Comparison of ENCODE assay signal across 9 cellular contexts in the genomic region with DNA sequence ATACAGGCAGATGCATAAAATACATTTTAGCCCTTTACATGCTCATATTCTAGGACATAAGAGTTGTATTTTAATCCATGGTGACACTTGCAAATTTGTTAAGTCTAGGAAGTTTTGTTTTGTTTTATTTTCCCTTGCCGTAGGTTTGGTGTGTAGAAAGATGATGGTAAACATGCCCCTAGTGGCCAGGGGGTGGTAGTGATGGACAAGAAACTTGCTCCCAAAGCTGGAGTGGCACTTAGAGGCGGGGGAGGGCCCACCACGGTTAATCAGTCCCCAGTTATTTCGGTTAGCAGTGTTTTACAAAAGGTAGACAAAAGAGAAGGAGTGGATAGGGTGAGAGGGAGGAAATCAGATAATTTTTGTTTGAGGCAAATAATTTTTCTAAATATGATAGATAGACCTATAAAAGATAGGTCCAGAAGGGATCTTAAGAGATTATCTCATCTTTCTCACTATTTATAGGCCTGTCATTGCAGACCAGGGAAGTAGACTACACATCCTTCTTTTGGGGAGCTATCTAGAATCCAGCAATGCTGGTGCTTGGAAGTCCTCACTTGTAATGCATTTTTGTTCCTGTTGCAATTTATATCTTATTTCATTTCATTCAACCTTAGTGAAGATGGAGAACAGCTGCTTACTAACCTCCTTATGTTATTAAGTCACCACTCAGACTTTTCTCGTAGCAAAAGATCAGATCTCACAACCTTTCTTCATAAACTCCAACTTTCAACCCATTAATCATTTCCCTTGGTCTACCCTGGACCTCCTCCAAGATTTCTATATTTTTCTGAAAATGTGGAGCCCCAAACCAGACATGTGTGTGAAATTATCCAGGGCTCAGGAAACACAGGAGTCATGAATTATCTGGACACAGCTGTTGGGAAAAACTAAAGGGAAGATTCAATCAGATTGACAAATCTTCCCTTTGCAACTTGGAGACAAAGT. TPM values are rescaled to one million over a fixed set of nuclear protein-coding genes. Genes with fewer than 3 reads are reported as not detected.
A peak's percentile ranks its signal among the peaks of the same experiment; 100 is the strongest.
DNase-seq lines count a peak whose midpoint lies in the region; ATAC-seq, FAIRE-seq and TF ChIP-seq lines count a peak whose summit lies in the region.
"Had no signal": no experiment of that assay in that cellular context is flagged by ENCODE, and none has a peak within 500 bp of the region (broad histone marks: within the 10 kb centered on the region; RNA-seq: fewer than 3 reads in every experiment).

No MANE protein-coding gene starts in this region.

- 20% methylated on average over 5 of the region's 5 CpGs for WGBS in SK-N-SH (ENCODE audit: low lambda C conversion rate)
- 26% methylated on average over 5 of the region's 5 CpGs for WGBS in esophagus muscularis mucosa
- WGBS in gastroesophageal sphincter (ENCODE audit: low coverage in 1 of 2), 2 donors = 21 to 22% methylated on average over 5 of the region's 5 CpGs

- H3K4me3 ChIP-seq in SK-N-SH (ENCODE audit: low read depth in 2 of 2, low read length in 1 of 2) = no peak overlapping the region; a peak in 1 of 4 replicates
- no peak overlapping the region for H3K4me3 ChIP-seq in keratinocyte (ENCODE audit: control insufficient read depth in 2 of 3, extremely low read depth in 1 of 3, insufficient read depth in 2 of 3, low read depth in 1 of 3, low read length in 3 of 3)
- no peak overlapping the region for H3K4me3 ChIP-seq in esophagus muscularis mucosa
- no peak overlapping the region for H3K4me3 ChIP-seq in gastroesophageal sphincter

- H3K9ac ChIP-seq in SK-N-SH (no peak overlapping the region), keratinocyte (ENCODE audit: control insufficient read depth, extremely low read depth, insufficient read depth, low read length) (no peak overlapping the region)

- H2AFZ ChIP-seq in SK-N-SH (ENCODE audit: low read depth) = peak overlapping the region; percentile 1; the same call in 1 of the 2 replicates
- no peak overlapping the region for H2AFZ ChIP-seq in keratinocyte (ENCODE audit: control insufficient read depth, low read length)

- TF ChIP-seq POLR2A in esophagus muscularis mucosa (IDR thresholded peaks at IDR 0.05; ENCODE audit: low read depth) (no peak), gastroesophageal sphincter (IDR thresholded peaks at IDR 0.05) (no peak)

- peaks cover 0 to 7% of the 10 kb centered on the region in 2 experiments; a peak in 1 of 4 replicates for H3K4me1 ChIP-seq in SK-N-SH (ENCODE audit: control insufficient read depth in 1 of 2, insufficient read depth in 2 of 2, low read depth in 1 of 2, low read length in 1 of 2)
- H3K4me1 ChIP-seq in keratinocyte (ENCODE audit: control insufficient read depth, extremely low read depth, insufficient read depth, low read length) = peaks cover 4% of the 10 kb centered on the region
- peaks cover 4 to 9% (median 8%) of the 10 kb centered on the region in 4 donors for H3K4me1 ChIP-seq in esophagus muscularis mucosa
- H3K4me1 ChIP-seq in gastroesophageal sphincter = peaks cover 0 to 9% (median 0%) of the 10 kb centered on the region in 3 donors

- TF ChIP-seq CTCF in SK-N-SH (IDR thresholded peaks at IDR 0.05) = peak; percentile 82
- peak; percentile 66 to 74 (median 72) for TF ChIP-seq CTCF in keratinocyte (optimal IDR thresholded peaks at IDR 0.05 in 1 of 3, IDR thresholded peaks at IDR 0.05 in 1 of 3, conservative IDR thresholded peaks at IDR 0.05 in 1 of 3; ENCODE audit: extremely low read depth in 1 of 3, insufficient read depth in 2 of 3, low read length in 3 of 3)
- TF ChIP-seq CTCF in esophagus muscularis mucosa (IDR thresholded peaks at IDR 0.05) = peak in 1 of 3 experiments; percentile 45
- peak in 2 of 4 experiments; percentile 7 to 37 for TF ChIP-seq CTCF in gastroesophageal sphincter (IDR thresholded peaks at IDR 0.05)

- no peaks in the 10 kb centered on the region for H3K9me1 ChIP-seq in keratinocyte (ENCODE audit: control insufficient read depth, extremely low read depth, insufficient read depth, low read length)

- dilution Hi-C loops in keratinocyte (cut with MboI; ENCODE audit: extremely low pct_ligation_motif_present, low sequenced_read_pairs) = no loop called here

- H3K4me2 ChIP-seq in SK-N-SH = peak overlapping the region; percentile 28; the same call in 1 of the 2 replicates
- no peak overlapping the region for H3K4me2 ChIP-seq in keratinocyte (ENCODE audit: control insufficient read depth, extremely low read depth, insufficient read depth, low read depth, low read length)

- CTCF ChIA-PET in SK-N-SH (lab: Yijun Ruan, JAX) = interaction anchor here (0.6 to 9.2 kb wide), 19 partner anchors 9 to 1622 kb away, joined by 3 to 243 read pairs (median 3); no protein-coding TSS in a partner anchor

- peak; percentile 55 for TF ChIP-seq RAD21 in SK-N-SH (IDR thresholded peaks at IDR 0.05; ENCODE audit: low read length)

- H3K27ac ChIP-seq in SK-N-SH (ENCODE audit: low read depth in 2 of 2, low read length in 1 of 2) (peak overlapping the region; percentile 8 to 63; a peak in 3 of 4 replicates), keratinocyte (ENCODE audit: control insufficient read depth, insufficient read depth, low read length) (no peak overlapping the region), esophagus muscularis mucosa (replicated peaks in 1 of 4) (no peak overlapping the region), gastroesophageal sphincter (no peak overlapping the region)

- no peaks in the 10 kb centered on the region for H3K36me3 ChIP-seq in SK-N-SH (replicated peaks in 1 of 2; ENCODE audit: control insufficient read depth in 1 of 2, insufficient read depth in 2 of 2, low read length in 1 of 2)
- no peaks in the 10 kb centered on the region for H3K36me3 ChIP-seq in keratinocyte (ENCODE audit: control insufficient read depth in 2 of 2, extremely low read depth in 1 of 2, insufficient read depth in 2 of 2, low read length in 2 of 2)
- H3K36me3 ChIP-seq in esophagus muscularis mucosa = no peaks in the 10 kb centered on the region
- no peaks in the 10 kb centered on the region for H3K36me3 ChIP-seq in gastroesophageal sphincter

- H3K9me2 ChIP-seq in SK-N-SH = no peaks in the 10 kb centered on the region

- ATAC-seq in GM19324 (IDR thresholded peaks at IDR 0.05; ENCODE audit: low FRiP score, unreplicated experiment) (peak; percentile 62), HG03108 (IDR thresholded peaks at IDR 0.05; ENCODE audit: unreplicated experiment) (peak; percentile 71), gastroesophageal sphincter (no peak)

- intact Hi-C loops in esophagus muscularis mucosa (cut with DNase I) = no loop called here

- no peaks in the 10 kb centered on the region; the same call in 1 of the 2 replicates for H3K79me2 ChIP-seq in SK-N-SH (ENCODE audit: insufficient read depth)
- no peaks in the 10 kb centered on the region for H3K79me2 ChIP-seq in keratinocyte (ENCODE audit: control insufficient read depth, insufficient read depth, low read length)

- peak; percentile 29 for DNase-seq in Daoy (ENCODE audit: low read depth)
- peak; percentile 71 for DNase-seq in SK-N-SH
- DNase-seq in keratinocyte (ENCODE audit: low read depth, low spot score) = no peak
- DNase-seq in esophagus muscularis mucosa (ENCODE audit: extremely low spot score) = no peak
- no peak for DNase-seq in amygdala (lab: John Stamatoyannopoulos, UW)

- peak in 1 of 2 experiments; percentile 71; a peak in 3 of 4 replicates for TF ChIP-seq EP300 in SK-N-SH (IDR thresholded peaks at IDR 0.05; ENCODE audit: borderline replicate concordance in 1 of 2, low read depth in 1 of 2, low read length in 1 of 2)
- no peak for TF ChIP-seq EP300 in esophagus muscularis mucosa (IDR thresholded peaks at IDR 0.05)
- TF ChIP-seq EP300 in gastroesophageal sphincter (IDR thresholded peaks at IDR 0.05) = no peak

- POLR2A ChIA-PET in SK-N-SH (lab: Yijun Ruan, JAX) = interaction anchor here (2.0 kb wide), 1 partner anchor 12 kb away, joined by 5 read pairs; no protein-coding TSS in a partner anchor

- H3K27me3 ChIP-seq in SK-N-SH (ENCODE audit: insufficient read depth) (no peaks in the 10 kb centered on the region), keratinocyte (ENCODE audit: control insufficient read depth, extremely low read depth, insufficient read depth, low read length) (peaks cover 20% of the 10 kb centered on the region), esophagus muscularis mucosa (peaks cover 0 to 30% (median 4%) of the 10 kb centered on the region in 4 donors), gastroesophageal sphincter (peaks cover 28% of the 10 kb centered on the region)

- no peak for FAIRE-seq in keratinocyte (lab: Jason Lieb, UNC)

- H4K20me1 ChIP-seq in SK-N-SH (ENCODE audit: insufficient read depth) (no peaks in the 10 kb centered on the region; the same call in 1 of the 2 replicates), keratinocyte (ENCODE audit: control insufficient read depth, extremely low read depth, insufficient read depth, low read length) (no peaks in the 10 kb centered on the region)

- peaks cover 22% of the 10 kb centered on the region for H3F3A ChIP-seq in SK-N-SH (replicated peaks; ENCODE audit: insufficient read depth)

- H3K9me3 ChIP-seq in SK-N-SH (no peaks in the 10 kb centered on the region), keratinocyte (ENCODE audit: control insufficient read depth, low read depth, low read length) (no peaks in the 10 kb centered on the region), esophagus muscularis mucosa (no peaks in the 10 kb centered on the region), gastroesophageal sphincter (no peaks in the 10 kb centered on the region)

TF ChIP-seq in SK-N-SH, 30 proteins besides CTCF, POLR2A, EP300 and RAD21 (continues in another document):
- no peak for TF ChIP-seq EZH2phosphoT487 (IDR thresholded peaks at IDR 0.05; ENCODE audit: borderline replicate concordance, low read depth)
- no peak for TF ChIP-seq TAF1 (IDR thresholded peaks at IDR 0.05; ENCODE audit: borderline replicate concordance, low read depth, low read length)
- TF ChIP-seq SIN3A (IDR thresholded peaks at IDR 0.05; ENCODE audit: borderline replicate concordance, low read depth, low read length) = no peak

RNA-seq across cellular contexts. Expression of gene BDNF, which starts 5.9 kb away (rescaled TPM):
- total RNA-seq in Daoy (2014; rRNA removed; shearing (Covaris generic)) = 11.9 and 12.5 TPM in 2 replicates
- 21.3 and 24.4 TPM in 2 replicates for polyA plus RNA-seq in SK-N-SH (2012; rRNA removed)
- polyA plus RNA-seq in SK-N-SH (2012; cell fraction: cytosol; rRNA removed) = 23.2 and 25.5 TPM in 2 replicates
- 23.9 and 29.7 TPM in 2 replicates for polyA plus RNA-seq in SK-N-SH (2012; cell fraction: nucleus; rRNA removed)
- polyA plus RNA-seq in keratinocyte = 0.14 to 0.49 TPM (median 0.35 TPM) in 3 replicates
- 0.71 TPM for polyA plus RNA-seq in keratinocyte (2011; ENCODE audit: low read depth)
- 0.18 and 0.30 TPM in 2 replicates for polyA plus RNA-seq in keratinocyte (2011; cell fraction: cytosol; rRNA removed)
- 0.36 and 0.59 TPM in 2 replicates for polyA plus RNA-seq in keratinocyte (2011; cell fraction: nucleus; rRNA removed)
- polyA plus RNA-seq in keratinocyte (2012; ENCODE audit: low replicate concordance) = 0.10 and 0.85 TPM in 2 replicates
- 0.10 to 0.46 TPM in 2 of 3 replicates, not detected in the other for polyA minus RNA-seq in keratinocyte
- polyA minus RNA-seq in keratinocyte (2011; cell fraction: cytosol; rRNA and poly(A)+ RNA removed) = not detected
- polyA minus RNA-seq in keratinocyte (2011; cell fraction: nucleus; rRNA and poly(A)+ RNA removed) = 0.31 and 0.32 TPM in 2 replicates
- under 1 TPM in 3 of 4 donors, not detected in 1; 0.17 to 0.23 (median 0.19) TPM for total RNA-seq in esophagus muscularis mucosa
- under 1 TPM in 3 of 4 donors, not detected in 1; 0.31 to 0.62 (median 0.37) TPM for total RNA-seq in gastroesophageal sphincter
- total RNA-seq: T-helper 1 cell treated with Interleukin-12 subunit alpha and Interleukin-12 subunit beta and Interleukin-4 antibody, amounts not matched to agents 30 ng/mL and 1 ng/mL, for 36 hours had no signal

Comparison
In these comparisons a context has a peak if more than half of its experiments do, and no peak if none do; other contexts are left out.
1. DNase-seq: peak in Daoy (single experiment) and SK-N-SH (single experiment); none in keratinocyte (single experiment), esophagus muscularis mucosa (single experiment) and amygdala (0 of 56).
2. H3K27ac ChIP-seq: peak in SK-N-SH (2 of 2); none in keratinocyte (single experiment), esophagus muscularis mucosa (0 of 4) and gastroesophageal sphincter (0 of 4).